24 cellular contexts compared by ENCODE assay signal in the genomic region with DNA sequence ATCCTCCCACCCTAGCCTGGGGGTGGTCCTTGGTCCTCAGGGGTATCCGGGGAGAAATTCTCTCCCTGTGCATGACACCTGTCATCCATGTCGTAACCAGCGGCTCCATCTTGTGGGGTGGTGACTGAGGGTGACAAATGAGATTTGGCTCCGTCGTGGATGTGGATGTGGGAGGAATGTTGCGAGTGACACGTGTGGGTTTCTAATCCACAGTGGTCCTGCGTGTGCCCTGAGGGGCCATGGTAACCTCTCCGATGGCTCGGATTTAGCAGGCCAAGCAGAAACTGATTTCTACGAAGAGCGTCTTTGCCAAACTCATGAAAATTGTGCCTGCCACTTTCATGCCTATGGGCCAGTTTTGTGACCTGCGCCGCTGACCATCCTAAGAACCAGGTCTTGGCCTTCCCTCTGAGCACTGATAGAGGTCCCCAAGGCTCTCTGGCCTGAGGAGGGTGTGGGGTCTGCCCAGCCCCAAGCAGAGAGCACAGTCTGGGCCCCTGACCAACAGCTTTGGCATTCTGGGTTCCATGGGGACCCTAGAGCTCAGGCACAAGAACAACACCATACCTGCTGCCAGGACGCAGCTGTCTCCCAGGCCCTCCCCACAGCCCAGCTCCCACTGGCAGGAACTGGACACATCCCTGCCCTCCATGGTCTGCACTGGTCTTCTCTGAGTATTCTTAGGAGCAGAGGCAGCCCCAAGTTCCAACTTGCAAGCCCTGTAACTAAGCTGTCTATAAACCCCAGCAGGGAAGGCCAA.
DNase-seq lines count a peak whose midpoint lies in the region; ATAC-seq, FAIRE-seq and TF ChIP-seq lines count a peak whose summit lies in the region.
"Had no signal": no experiment of that assay in that cellular context is flagged by ENCODE, and none has a peak within 500 bp of the region (broad histone marks: within the 10 kb centered on the region; RNA-seq: fewer than 3 reads in every experiment).

No MANE protein-coding gene starts in this region.

- H3K36me3 ChIP-seq in left ventricle myocardium inferior (peaks cover 4% of the 10 kb centered on the region), HepG2 (replicated peaks in 1 of 2; ENCODE audit: control insufficient read depth in 1 of 2, insufficient read depth in 2 of 2, low read length in 2 of 2) (no peaks in the 10 kb centered on the region), neural progenitor cell (no peaks in the 10 kb centered on the region), aorta (ENCODE audit: control insufficient read depth in 1 of 2, insufficient read depth in 2 of 2, low read length in 1 of 2) (no peaks in the 10 kb centered on the region), colonic mucosa (no peaks in the 10 kb centered on the region)
- H3K36me3 ChIP-seq: BLaER1, Peyer's patch had no signal

- CTCF ChIA-PET in HepG2 (lab: Yijun Ruan, JAX; ENCODE audit: low intra/inter-chr PET ratio, low total read pairs), result no interaction called here

- H3K4me2 ChIP-seq in HepG2 (ENCODE audit: low read depth, low read length) (no peak overlapping the region), neural progenitor cell (no peak overlapping the region)
- H3K4me2 ChIP-seq: BLaER1 had no signal

- H3K9me3 ChIP-seq in left ventricle myocardium inferior (replicated peaks), result no peaks in the 10 kb centered on the region
- no peaks in the 10 kb centered on the region for H3K9me3 ChIP-seq in HepG2 (ENCODE audit: low read length)
- no peaks in the 10 kb centered on the region for H3K9me3 ChIP-seq in neural progenitor cell (ENCODE audit: low read depth)
- H3K9me3 ChIP-seq in aorta (ENCODE audit: control insufficient read depth, low read length), result no peaks in the 10 kb centered on the region
- no peaks in the 10 kb centered on the region for H3K9me3 ChIP-seq in colonic mucosa
- H3K9me3 ChIP-seq: BLaER1, Peyer's patch had no signal

- H3K9me3 Mint-ChIP-seq in neural progenitor cell, result no peaks in the 10 kb centered on the region
- H3K9me3 Mint-ChIP-seq: CD4-positive, CD25-positive, alpha-beta regulatory T cell had no signal

- H3K79me2 ChIP-seq in HepG2 (ENCODE audit: insufficient read depth, low read length), result no peaks in the 10 kb centered on the region
- H3K79me2 ChIP-seq in neural progenitor cell (ENCODE audit: low read depth), result no peaks in the 10 kb centered on the region

- TF ChIP-seq CTCF in left ventricle myocardium inferior (IDR thresholded peaks at IDR 0.05; ENCODE audit: borderline replicate concordance) (no peak), HepG2 (CRISPR knock-in tag; IDR thresholded peaks at IDR 0.05) (no peak), neural progenitor cell (IDR thresholded peaks at IDR 0.05) (no peak), colonic mucosa (IDR thresholded peaks at IDR 0.05) (no peak)

- H3K9ac ChIP-seq in HepG2 (ENCODE audit: insufficient read depth, low read depth, low read length) (no peak overlapping the region), neural progenitor cell (no peak overlapping the region), colonic mucosa (ENCODE audit: low read depth in 2 of 2, low read length in 2 of 2) (no peak overlapping the region)
- H3K9ac ChIP-seq: BLaER1 had no signal

- FAIRE-seq in HepG2 (lab: Jason Lieb, UNC), result no peak
- FAIRE-seq: A204.1 had no signal

- TF ChIP-seq RAD21 in HepG2 (CRISPR knock-in tag; IDR thresholded peaks at IDR 0.05), result no peak

- H2AFZ ChIP-seq in HepG2 (ENCODE audit: low read length), result no peak overlapping the region
- no peak overlapping the region for H2AFZ ChIP-seq in neural progenitor cell (replicated peaks)

- H3K4me3 ChIP-seq in left ventricle myocardium inferior (no peak overlapping the region), HepG2 (replicated peaks in 1 of 3; ENCODE audit: insufficient read depth in 1 of 3, low read depth in 2 of 3, low read length in 3 of 3) (no peak overlapping the region), neural progenitor cell (no peak overlapping the region), aorta (ENCODE audit: low read length in 2 of 2) (no peak overlapping the region), colonic mucosa (no peak overlapping the region)
- H3K4me3 ChIP-seq: BLaER1, Peyer's patch had no signal

- BruUV-seq in HepG2 (replicated peaks; lab: Mats Ljungman, UMichigan), result no TSS peak

- no peak overlapping the region for H3K4me3 Mint-ChIP-seq in neural progenitor cell
- H3K4me3 Mint-ChIP-seq: CD4-positive, CD25-positive, alpha-beta regulatory T cell had no signal

- no peak for ATAC-seq in left ventricle myocardium superior
- ATAC-seq in HepG2, result no peak
- ATAC-seq in aorta (ENCODE audit: low FRiP score), result no peak
- ATAC-seq: HCT116 had no signal

- no peaks in the 10 kb centered on the region for H3K36me3 Mint-ChIP-seq in neural progenitor cell
- H3K36me3 Mint-ChIP-seq: CD4-positive, CD25-positive, alpha-beta regulatory T cell had no signal

- intact Hi-C loops in left ventricle myocardium superior (cut with micrococcal nuclease), result no loop called here
- intact Hi-C loops in left ventricle myocardium inferior (cut with micrococcal nuclease), result no loop called here
- intact Hi-C loops in HepG2 (cut with micrococcal nuclease; ENCODE audit: unreplicated experiment), result no loop called here
- intact Hi-C loops in aorta (cut with DNase I), result no loop called here
- intact Hi-C loops in colonic mucosa (cut with DNase I), result no loop called here

- WGBS in HepG2 (ENCODE audit: low lambda C conversion rate), result 77% methylated on average over 14 of the region's 15 CpGs
- 89 to 93% methylated on average over 15 of the region's 15 CpGs for WGBS in aorta, 2 donors

- H3K27ac ChIP-seq in left ventricle myocardium inferior (replicated peaks), result no peak overlapping the region
- H3K27ac ChIP-seq in HepG2 (ENCODE audit: extremely low read length, insufficient read depth, low read length), result no peak overlapping the region
- H3K27ac ChIP-seq in neural progenitor cell, result no peak overlapping the region
- H3K27ac ChIP-seq in aorta (ENCODE audit: low read depth in 1 of 2, low read length in 2 of 2), result no peak overlapping the region
- H3K27ac ChIP-seq in colonic mucosa, result no peak overlapping the region
- H3K27ac ChIP-seq: Peyer's patch had no signal

- no peak for TF ChIP-seq POLR2A in HepG2 (IDR thresholded peaks at IDR 0.05; ENCODE audit: insufficient read depth in 1 of 2, low read depth in 2 of 2, low read length in 2 of 2)
- TF ChIP-seq POLR2A in erythroblast (IDR thresholded peaks at IDR 0.05; ENCODE audit: low read length), result no peak

- H3K27me3 ChIP-seq in left ventricle myocardium inferior (ENCODE audit: low read depth) (no peaks in the 10 kb centered on the region), HepG2 (ENCODE audit: control insufficient read depth in 1 of 2, insufficient read depth in 2 of 2, low read length in 2 of 2) (peaks cover 8 to 55% of the 10 kb centered on the region in 2 experiments; a peak in 3 of 5 replicates), neural progenitor cell (no peaks in the 10 kb centered on the region), aorta (ENCODE audit: control insufficient read depth in 1 of 2, insufficient read depth in 2 of 2, low read length in 1 of 2) (no peaks in the 10 kb centered on the region), colonic mucosa (no peaks in the 10 kb centered on the region)
- H3K27me3 ChIP-seq: BLaER1, Peyer's patch had no signal

- DNase-seq in left ventricle myocardium superior (peak; percentile 12), left ventricle myocardium inferior (no peak), HepG2 (ENCODE audit: low spot score) (no peak), neural progenitor cell (ENCODE audit: low spot score) (no peak), aorta (peak; percentile 21 to 56), LoVo (ENCODE audit: low spot score) (no peak), colonic mucosa (no peak), erythroblast (lab: John Stamatoyannopoulos, UW) (no peak)
- DNase-seq: CD4-positive, CD25-positive, alpha-beta regulatory T cell; DMS153; IMR-90; KG1; NCI-H1092; NCI-H1417 treated with DMSO at 0.1 percent for 48 hours; NCI-H1694 treated with DMSO at 0.1 percent for 48 hours; NCI-H2081 treated with DMSO at 0.1 percent for 48 hours; NCI-H2171; NCI-H226; NCI-H510A; NCI-H69; Peyer's patch had no signal

- H3K4me1 Mint-ChIP-seq in neural progenitor cell, result no peaks in the 10 kb centered on the region
- H3K4me1 Mint-ChIP-seq: CD4-positive, CD25-positive, alpha-beta regulatory T cell had no signal

- POLR2A ChIA-PET in HepG2 (lab: Yijun Ruan, JAX), result no interaction called here

- TF ChIP-seq EP300 in HepG2 (IDR thresholded peaks at IDR 0.05; ENCODE audit: low read depth in 2 of 2, low read length in 2 of 2) (no peak), HepG2 (CRISPR knock-in tag; IDR thresholded peaks at IDR 0.05; ENCODE audit: borderline replicate concordance) (no peak)

- H3K27me3 Mint-ChIP-seq in neural progenitor cell (ENCODE audit: insufficient read depth, low read depth), result peaks cover 6% of the 10 kb centered on the region
- H3K27me3 Mint-ChIP-seq: CD4-positive, CD25-positive, alpha-beta regulatory T cell had no signal

- H3K4me1 ChIP-seq in left ventricle myocardium inferior, result no peaks in the 10 kb centered on the region
- H3K4me1 ChIP-seq in HepG2 (ENCODE audit: insufficient read depth, low read length), result peaks cover 22% of the 10 kb centered on the region
- H3K4me1 ChIP-seq in neural progenitor cell, result no peaks in the 10 kb centered on the region
- H3K4me1 ChIP-seq in aorta (ENCODE audit: control insufficient read depth in 1 of 2, insufficient read depth in 2 of 2, low read length in 2 of 2), result no peaks in the 10 kb centered on the region
- no peaks in the 10 kb centered on the region for H3K4me1 ChIP-seq in colonic mucosa
- H3K4me1 ChIP-seq: BLaER1, Peyer's patch had no signal

- peak overlapping the region; percentile 84 for H3K27ac Mint-ChIP-seq in neural progenitor cell
- H3K27ac Mint-ChIP-seq: CD4-positive, CD25-positive, alpha-beta regulatory T cell had no signal

- in situ Hi-C loops in HepG2 (cut with HindIII; ENCODE audit: extremely low pct_ligation_motif_present, low pct_unique_long_range_greater_than_20kb), result no loop called here

- H4K20me1 ChIP-seq in HepG2 (ENCODE audit: insufficient read depth, low read length), result no peaks in the 10 kb centered on the region
- H4K20me1 ChIP-seq in neural progenitor cell (ENCODE audit: low read depth), result no peaks in the 10 kb centered on the region
- H4K20me1 ChIP-seq: BLaER1 had no signal

- H3F3A ChIP-seq in neural progenitor cell (ENCODE audit: low read depth), result no peaks in the 10 kb centered on the region

TF ChIP-seq in HepG2, 621 proteins besides CTCF, POLR2A, EP300 and RAD21 (continues in another document):
- TF ChIP-seq ZNF253 (CRISPR knock-in tag; IDR thresholded peaks at IDR 0.05; ENCODE audit: borderline replicate concordance), result no peak
- TF ChIP-seq, protein P1, sequence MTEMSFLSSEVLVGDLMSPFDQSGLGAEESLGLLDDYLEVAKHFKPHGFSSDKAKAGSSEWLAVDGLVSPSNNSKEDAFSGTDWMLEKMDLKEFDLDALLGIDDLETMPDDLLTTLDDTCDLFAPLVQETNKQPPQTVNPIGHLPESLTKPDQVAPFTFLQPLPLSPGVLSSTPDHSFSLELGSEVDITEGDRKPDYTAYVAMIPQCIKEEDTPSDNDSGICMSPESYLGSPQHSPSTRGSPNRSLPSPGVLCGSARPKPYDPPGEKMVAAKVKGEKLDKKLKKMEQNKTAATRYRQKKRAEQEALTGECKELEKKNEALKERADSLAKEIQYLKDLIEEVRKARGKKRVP (CRISPR knock-in tag; IDR thresholded peaks at IDR 0.05), result no peak

Comparison
In these comparisons a context has a peak if more than half of its experiments do, and no peak if none do; other contexts are left out.
1. DNase-seq: peak in left ventricle myocardium superior (single experiment) and aorta (2 of 2); none in left ventricle myocardium inferior (single experiment), HepG2 (single experiment), neural progenitor cell (single experiment), LoVo (single experiment), colonic mucosa (single experiment) and erythroblast (0 of 2).